In genomic region chr4:7843831-7844230, GRCh38 we compare ENCODE assay signal across 11 cellular contexts.
DNase-seq lines count a peak whose midpoint lies in the region; ATAC-seq and TF ChIP-seq lines count a peak whose summit lies in the region.
"Had no signal": no experiment of that assay in that cellular context is flagged by ENCODE, and none has a peak within 500 bp of the region (broad histone marks: within the 10 kb centered on the region; RNA-seq: fewer than 3 reads in every experiment).

No MANE protein-coding gene starts in this region.

- no peak overlapping the region for H3K9ac ChIP-seq in skeletal muscle tissue (ENCODE audit: low read depth in 1 of 3, low read length in 3 of 3)

- WGBS in esophagus squamous epithelium, 2 donors: 90 to 94% methylated on average over 2 to 3 of the region's 3 CpGs

- intact Hi-C loops in esophagus squamous epithelium (cut with DNase I): no loop called here
- intact Hi-C loops in activated CD4-positive, alpha-beta T cell treated with anti-CD3 and anti-CD28 coated beads, Interleukin-2, amount 10 ng/mL, durations not matched to agents 24 days and 14 days (cut with micrococcal nuclease): loop anchor here (1.0 kb wide), 2 partner anchors 11 to 143 kb away; no protein-coding TSS in a partner anchor

- H3K36me3 ChIP-seq in esophagus squamous epithelium: peaks cover 0 to 22% (median 0%) of the 10 kb centered on the region in 3 donors
- peaks cover 0 to 4% (median 0%) of the 10 kb centered on the region in 3 donors for H3K36me3 ChIP-seq in skeletal muscle tissue (ENCODE audit: control insufficient read depth in 3 of 3, insufficient read depth in 3 of 3, low read length in 3 of 3)
- H3K36me3 ChIP-seq: adrenal gland, pancreas had no signal

- DNase-seq in RWPE1 (ENCODE audit: low spot score) (no peak), esophagus squamous epithelium (lab: John Stamatoyannopoulos, UW) (no peak), NOMO-1 treated with dmso at 0.1 percent for 144 hours (lab: John Stamatoyannopoulos, UW; ENCODE audit: unreplicated experiment) (no peak), SHP77 treated with DMSO at 0.1 percent for 48 hours (lab: John Stamatoyannopoulos, UW) (no peak)
- DNase-seq in activated CD4-positive, alpha-beta T cell treated with anti-CD3 and anti-CD28 coated beads, Interleukin-2, amount 10 ng/mL, durations not matched to agents 24 days and 14 days: no peak
- DNase-seq: NCI-H2081 treated with DMSO at 0.1 percent for 48 hours had no signal

- no peaks in the 10 kb centered on the region for H3K27me3 Mint-ChIP-seq in activated CD4-positive, alpha-beta T cell treated with anti-CD3 and anti-CD28 coated beads, Interleukin-2, amount 10 ng/mL, durations not matched to agents 24 days and 14 days

- H3K27me3 ChIP-seq in esophagus squamous epithelium (no peaks in the 10 kb centered on the region), skeletal muscle tissue (ENCODE audit: control insufficient read depth in 3 of 3, insufficient read depth in 3 of 3, low read length in 3 of 3) (no peaks in the 10 kb centered on the region)
- H3K27me3 ChIP-seq: adrenal gland, pancreas had no signal

- no peaks in the 10 kb centered on the region for H3K9me3 ChIP-seq in esophagus squamous epithelium
- H3K9me3 ChIP-seq in skeletal muscle tissue (ENCODE audit: control insufficient read depth in 3 of 3, low read length in 3 of 3): no peaks in the 10 kb centered on the region
- H3K9me3 ChIP-seq: adrenal gland, pancreas had no signal

- CTCF ChIA-PET in RWPE1 (lab: Yijun Ruan, JAX): interaction anchor here (0.5 kb wide), 2 partner anchors 34 to 48 kb away, joined by 3 to 4 read pairs; no protein-coding TSS in a partner anchor

- H3K4me3 ChIP-seq in esophagus squamous epithelium (no peak overlapping the region), skeletal muscle tissue (ENCODE audit: low read length in 3 of 3) (no peak overlapping the region)
- H3K4me3 ChIP-seq: adrenal gland, lung, pancreas had no signal

- H3K4me3 Mint-ChIP-seq in activated CD4-positive, alpha-beta T cell treated with anti-CD3 and anti-CD28 coated beads, Interleukin-2, amount 10 ng/mL, durations not matched to agents 24 days and 14 days: no peak overlapping the region

- H3K4me1 ChIP-seq in esophagus squamous epithelium: peaks cover 0 to 43% (median 26%) of the 10 kb centered on the region in 3 donors
- peaks cover 15% of the 10 kb centered on the region in 3 donors for H3K4me1 ChIP-seq in skeletal muscle tissue (ENCODE audit: control insufficient read depth in 3 of 3, insufficient read depth in 3 of 3, low read length in 3 of 3)
- H3K4me1 ChIP-seq: pancreas had no signal

- no peaks in the 10 kb centered on the region for H3K9me3 Mint-ChIP-seq in activated CD4-positive, alpha-beta T cell treated with anti-CD3 and anti-CD28 coated beads, Interleukin-2, amount 10 ng/mL, durations not matched to agents 24 days and 14 days

- POLR2A ChIA-PET in RWPE1 (lab: Yijun Ruan, JAX; ENCODE audit: low non-redundant PET): no interaction called here

- no peak overlapping the region for H3K27ac Mint-ChIP-seq in activated CD4-positive, alpha-beta T cell treated with anti-CD3 and anti-CD28 coated beads, Interleukin-2, amount 10 ng/mL, durations not matched to agents 24 days and 14 days

- TF ChIP-seq POLR2A in esophagus squamous epithelium (IDR thresholded peaks at IDR 0.05): no peak

- peaks cover 24% of the 10 kb centered on the region for H3K36me3 Mint-ChIP-seq in activated CD4-positive, alpha-beta T cell treated with anti-CD3 and anti-CD28 coated beads, Interleukin-2, amount 10 ng/mL, durations not matched to agents 24 days and 14 days (ENCODE audit: low read depth)

- H3K27ac ChIP-seq in RWPE1 (peak overlapping the region; percentile 99), esophagus squamous epithelium (peak overlapping the region; percentile 66 to 93 (median 86)), skeletal muscle tissue (ENCODE audit: low read depth, low read length) (peak overlapping the region; percentile 58)

- peaks cover 17% of the 10 kb centered on the region for H3K4me1 Mint-ChIP-seq in activated CD4-positive, alpha-beta T cell treated with anti-CD3 and anti-CD28 coated beads, Interleukin-2, amount 10 ng/mL, durations not matched to agents 24 days and 14 days

- peak; percentile 13 for ATAC-seq in GM21515 (IDR thresholded peaks at IDR 0.05; ENCODE audit: unreplicated experiment)

- TF ChIP-seq CTCF in RWPE1 (conservative IDR thresholded peaks at IDR 0.05; ENCODE audit: low read depth) (no peak), esophagus squamous epithelium (IDR thresholded peaks at IDR 0.05) (no peak)
